Comparison of ENCODE assay signal across 14 cellular contexts in the genomic region with DNA sequence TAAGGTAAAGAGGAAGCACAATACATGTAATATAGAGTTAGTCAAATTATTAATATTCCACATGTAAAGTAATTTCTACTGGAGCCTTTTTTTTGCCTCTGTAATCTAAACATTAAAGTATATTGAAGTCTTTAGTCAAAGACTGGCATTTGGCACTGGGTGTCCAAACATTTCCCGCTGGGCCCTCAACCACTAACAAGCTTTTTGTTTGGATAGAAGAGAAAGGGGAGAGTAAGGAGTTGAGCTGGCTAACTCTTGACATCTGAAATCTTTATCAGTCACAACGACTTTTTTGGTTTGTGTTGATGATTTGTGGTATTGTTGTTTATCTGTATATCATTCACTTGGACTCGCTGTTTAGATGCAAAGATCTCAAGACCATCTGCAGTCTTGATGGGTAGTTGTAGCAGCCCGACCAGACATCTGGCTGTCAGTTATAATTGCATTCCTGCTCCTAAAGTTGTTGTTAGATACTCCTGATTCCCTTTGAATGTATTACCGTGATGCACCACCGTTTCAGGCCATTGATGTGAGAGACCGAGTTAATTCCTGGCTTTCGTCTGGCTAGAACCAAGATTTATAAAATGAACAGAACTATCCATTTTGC.
"Had no signal": no experiment of that assay in that cellular context is flagged by ENCODE, and none has a peak within 500 bp of the region (broad histone marks: within the 10 kb centered on the region; RNA-seq: fewer than 3 reads in every experiment).

No MANE protein-coding gene starts in this region.

- DNase-seq: activated CD4-positive, alpha-beta T cell treated with anti-CD3 and anti-CD28 coated beads for 1 hour; activated CD8-positive, alpha-beta memory T cell treated with anti-CD3 and anti-CD28 coated beads for 24 hours; activated CD8-positive, alpha-beta memory T cell treated with anti-CD3 and anti-CD28 coated beads, Interleukin-2, amount 50 U/mL, for 48 hours; activated gamma-delta T cell; activated naive CD8-positive, alpha-beta T cell treated with anti-CD3 and anti-CD28 coated beads for 36 hours; activated T-cell treated with anti-CD3 and anti-CD28 coated beads, Interleukin-2, amount 50 U/mL, for 72 hours; amniotic stem cell; effector CD8-positive, alpha-beta T cell; heart left ventricle; left lung; mammary epithelial cell; stimulated activated naive B cell treated with anti-CD40 and anti-IgM and Interleukin-4, amounts not matched to agents 10 μg/mL and 1 μg/mL and 100 μg/mL, for 72 hours; upper lobe of left lung; WERI-Rb-1 had no signal
